In genomic region chr9:74463825-74464224, GRCh38 we compare ENCODE assay signal across 21 cellular contexts. TPM values are rescaled to one million over a fixed set of nuclear protein-coding genes. Genes with fewer than 3 reads are reported as not detected.
"Had no signal": no experiment of that assay in that cellular context is flagged by ENCODE, and none has a peak within 500 bp of the region (broad histone marks: within the 10 kb centered on the region; RNA-seq: fewer than 3 reads in every experiment).

No MANE protein-coding gene starts in this region.

- H3K9me3 Mint-ChIP-seq: activated CD4-positive, alpha-beta memory T cell treated with anti-CD3 and anti-CD28 coated beads for 36 hours; activated T-cell treated with anti-CD3 and anti-CD28 coated beads, Interleukin-2, amount 50 U/mL, for 24 hours; central memory CD8-positive, alpha-beta T cell; neural crest cell; stimulated activated naive CD8-positive, alpha-beta T cell treated with anti-CD3 and anti-CD28 coated beads, Interleukin-15, amount 100 ng/mL, for 72 hours had no signal

- H3K36me3 Mint-ChIP-seq: activated CD4-positive, alpha-beta memory T cell treated with anti-CD3 and anti-CD28 coated beads for 36 hours; activated naive CD4-positive, alpha-beta T cell treated with anti-CD3 and anti-CD28 coated beads, Interleukin-2, amount 50 U/mL, for 24 hours had no signal

- H3K27me3 ChIP-seq: adrenal gland, esophagus squamous epithelium, ovary, sigmoid colon, spleen had no signal

- H3K27ac ChIP-seq: adrenal gland, esophagus squamous epithelium, ovary, sigmoid colon, spleen, thoracic aorta, WERI-Rb-1 had no signal

- H3K4me1 Mint-ChIP-seq: activated naive CD4-positive, alpha-beta T cell treated with anti-CD3 and anti-CD28 coated beads, Interleukin-2, amount 50 U/mL, for 24 hours; central memory CD8-positive, alpha-beta T cell; neural crest cell; stimulated activated naive CD8-positive, alpha-beta T cell treated with anti-CD3 and anti-CD28 coated beads, Interleukin-15, amount 100 ng/mL, for 72 hours had no signal

- H3K27ac Mint-ChIP-seq: activated CD4-positive, alpha-beta memory T cell treated with anti-CD3 and anti-CD28 coated beads for 36 hours; activated naive CD4-positive, alpha-beta T cell treated with anti-CD3 and anti-CD28 coated beads, Interleukin-2, amount 50 U/mL, for 24 hours; activated T-cell treated with anti-CD3 and anti-CD28 coated beads, Interleukin-2, amount 50 U/mL, for 24 hours; stimulated activated naive CD8-positive, alpha-beta T cell treated with anti-CD3 and anti-CD28 coated beads, Interleukin-15, amount 100 ng/mL, for 72 hours had no signal

- H3K4me3 Mint-ChIP-seq: activated CD4-positive, alpha-beta memory T cell treated with anti-CD3 and anti-CD28 coated beads for 36 hours; activated naive CD4-positive, alpha-beta T cell treated with anti-CD3 and anti-CD28 coated beads, Interleukin-2, amount 50 U/mL, for 24 hours; activated T-cell treated with anti-CD3 and anti-CD28 coated beads, Interleukin-2, amount 50 U/mL, for 24 hours; central memory CD8-positive, alpha-beta T cell; neural crest cell; stimulated activated naive CD8-positive, alpha-beta T cell treated with anti-CD3 and anti-CD28 coated beads, Interleukin-15, amount 100 ng/mL, for 72 hours had no signal

- ATAC-seq: stimulated activated naive CD8-positive, alpha-beta T cell treated with anti-CD3 and anti-CD28 coated beads, Interleukin-15, amount 100 ng/mL, for 72 hours had no signal

- H3K9me3 ChIP-seq: adrenal gland, esophagus squamous epithelium, ovary, sigmoid colon, spleen, thoracic aorta had no signal

- H3K4me3 ChIP-seq: adrenal gland, esophagus squamous epithelium, ovary, sigmoid colon, spleen, thoracic aorta had no signal

- H3K4me1 ChIP-seq: adrenal gland, esophagus squamous epithelium, sigmoid colon, spleen had no signal

- FAIRE-seq: endothelial cell of umbilical vein had no signal

- H3K36me3 ChIP-seq: adrenal gland, esophagus squamous epithelium, ovary, sigmoid colon, spleen, thoracic aorta, WERI-Rb-1 had no signal

- H3K27me3 Mint-ChIP-seq: activated CD4-positive, alpha-beta memory T cell treated with anti-CD3 and anti-CD28 coated beads for 36 hours; activated naive CD4-positive, alpha-beta T cell treated with anti-CD3 and anti-CD28 coated beads, Interleukin-2, amount 50 U/mL, for 24 hours; activated T-cell treated with anti-CD3 and anti-CD28 coated beads, Interleukin-2, amount 50 U/mL, for 24 hours; central memory CD8-positive, alpha-beta T cell; stimulated activated naive CD8-positive, alpha-beta T cell treated with anti-CD3 and anti-CD28 coated beads, Interleukin-15, amount 100 ng/mL, for 72 hours had no signal

- DNase-seq: activated CD4-positive, alpha-beta memory T cell treated with anti-CD3 and anti-CD28 coated beads for 36 hours; activated effector memory CD4-positive, alpha-beta T cell treated with Interleukin-2 at 50 U/mL for 16 hours; activated T-cell treated with anti-CD3 and anti-CD28 coated beads, Interleukin-2, amount 50 U/mL, for 24 hours; adrenal gland; cortex of kidney; effector CD8-positive, alpha-beta T cell; esophagus squamous epithelium; foreskin fibroblast; glutamatergic neuron; kidney glomerular epithelial cell; ovary; sigmoid colon; spleen; stimulated activated naive CD8-positive, alpha-beta T cell treated with anti-CD3 and anti-CD28 coated beads, Interleukin-15, amount 100 ng/mL, for 72 hours; T-helper 1 cell; WERI-Rb-1 had no signal

RNA-seq across cellular contexts. Expression of gene RORB, which starts 33.3 kb away (rescaled TPM):
- total RNA-seq: endothelial cell of umbilical vein had no signal
